9 cellular contexts compared by ENCODE assay signal in the genomic region with DNA sequence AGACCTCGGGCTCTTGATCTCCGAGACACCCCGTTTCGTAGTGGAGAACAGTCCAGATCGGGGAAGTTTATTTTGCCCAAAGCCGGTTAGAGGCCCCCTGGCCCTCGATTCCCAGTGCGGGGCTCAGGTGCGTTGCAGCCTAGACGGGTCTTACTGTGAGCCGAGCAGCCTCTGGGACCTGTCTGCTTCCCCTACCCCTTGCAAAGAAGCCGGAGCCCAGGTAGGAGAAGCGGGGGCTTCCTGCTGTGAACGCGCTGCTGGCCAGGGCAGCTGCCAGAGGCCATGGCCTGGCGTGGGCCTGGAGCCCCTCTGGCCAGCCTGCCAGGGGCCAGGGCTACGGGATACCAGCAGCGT. TPM values are rescaled to one million over a fixed set of nuclear protein-coding genes. Genes with fewer than 3 reads are reported as not detected.
DNase-seq lines count a peak whose midpoint lies in the region; ATAC-seq and TF ChIP-seq lines count a peak whose summit lies in the region.
"Had no signal": no experiment of that assay in that cellular context is flagged by ENCODE, and none has a peak within 500 bp of the region (broad histone marks: within the 10 kb centered on the region; RNA-seq: fewer than 3 reads in every experiment).

No MANE protein-coding gene starts in this region.

- peak; percentile 46 for ATAC-seq in CD8-positive, alpha-beta T cell
- ATAC-seq in effector memory CD8-positive, alpha-beta T cell (replicated peaks), result peak; percentile 44
- ATAC-seq in omental fat pad (ENCODE audit: low FRiP score) (peak; percentile 2), HG03342 (IDR thresholded peaks at IDR 0.05; ENCODE audit: unreplicated experiment) (no peak), GM21529 (IDR thresholded peaks at IDR 0.05; ENCODE audit: unreplicated experiment) (no peak)

- DNase-seq in CD8-positive, alpha-beta T cell, result peak in 2 of 7 experiments; percentile 21 to 36
- DNase-seq in NT2/D1 (ENCODE audit: low read depth, low spot score), result no peak
- peak in 1 of 3 experiments; percentile 32 for DNase-seq in effector memory CD8-positive, alpha-beta T cell
- DNase-seq in omental fat pad (ENCODE audit: low spot score), result no peak
- DNase-seq in SHP77 (lab: John Stamatoyannopoulos, UW), result no peak
- no peak for DNase-seq in NCI-H2227 treated with DMSO at 0.1 percent for 48 hours (lab: John Stamatoyannopoulos, UW)

- H3K36me3 Mint-ChIP-seq in CD8-positive, alpha-beta T cell, result peaks cover 5% of the 10 kb centered on the region
- H3K36me3 Mint-ChIP-seq in effector memory CD8-positive, alpha-beta T cell (ENCODE audit: insufficient read depth), result peaks cover 20% of the 10 kb centered on the region

- POLR2A ChIA-PET in CD8-positive, alpha-beta T cell (lab: Charles Lee), result interaction anchor here (1.0 kb wide), 1 partner anchor 35 kb away, joined by 3 read pairs; a partner anchor contains a TSS

- peak overlapping the region; percentile 74 for H3K27ac Mint-ChIP-seq in CD8-positive, alpha-beta T cell
- peak overlapping the region; percentile 94 for H3K27ac Mint-ChIP-seq in effector memory CD8-positive, alpha-beta T cell

- no peaks in the 10 kb centered on the region for H3K27me3 Mint-ChIP-seq in CD8-positive, alpha-beta T cell (ENCODE audit: low read depth)
- no peaks in the 10 kb centered on the region for H3K27me3 Mint-ChIP-seq in effector memory CD8-positive, alpha-beta T cell

- TF ChIP-seq CTCF in CD8-positive, alpha-beta T cell (IDR thresholded peaks at IDR 0.05), result no peak
- TF ChIP-seq CTCF in omental fat pad (IDR thresholded peaks at IDR 0.05), result no peak

- H3K9me3 Mint-ChIP-seq in CD8-positive, alpha-beta T cell, result no peaks in the 10 kb centered on the region
- no peaks in the 10 kb centered on the region for H3K9me3 Mint-ChIP-seq in effector memory CD8-positive, alpha-beta T cell

- peak overlapping the region; percentile 73 for H3K4me3 ChIP-seq in CD8-positive, alpha-beta T cell (ENCODE audit: low read depth, low read length)
- H3K4me3 ChIP-seq in NT2/D1 (ENCODE audit: insufficient read length, low read depth), result peak overlapping the region; percentile 54

- H3K27me3 ChIP-seq in CD8-positive, alpha-beta T cell (ENCODE audit: insufficient read depth, low read length), result no peaks in the 10 kb centered on the region
- peaks cover 21% of the 10 kb centered on the region for H3K27me3 ChIP-seq in NT2/D1 (ENCODE audit: insufficient read depth, insufficient read length)

- peak overlapping the region; percentile 77 for H3K9ac ChIP-seq in NT2/D1 (ENCODE audit: insufficient read length, low read depth)

- peak overlapping the region; percentile 56 for H3K27ac ChIP-seq in CD8-positive, alpha-beta T cell (ENCODE audit: low read depth, low read length)

- no peaks in the 10 kb centered on the region for H3K36me3 ChIP-seq in CD8-positive, alpha-beta T cell (ENCODE audit: insufficient read depth, low read length)
- no peaks in the 10 kb centered on the region for H3K36me3 ChIP-seq in NT2/D1 (ENCODE audit: insufficient read depth, insufficient read length, low read length)

- peaks cover 12% of the 10 kb centered on the region for H3K4me1 ChIP-seq in CD8-positive, alpha-beta T cell (ENCODE audit: insufficient read depth, low read length)
- peaks cover 15% of the 10 kb centered on the region for H3K4me1 ChIP-seq in NT2/D1 (ENCODE audit: insufficient read depth, insufficient read length)

- intact Hi-C loops in CD8-positive, alpha-beta T cell (cut with DNase I, micrococcal nuclease), result loop anchor here in 1 of 2 experiments (1.0 to 2.0 kb wide), 2 partner anchors 35 to 63 kb away; a partner anchor contains a TSS

- no peaks in the 10 kb centered on the region for H3K9me3 ChIP-seq in CD8-positive, alpha-beta T cell (ENCODE audit: low read length)
- no peaks in the 10 kb centered on the region for H3K9me3 ChIP-seq in NT2/D1 (ENCODE audit: insufficient read depth, low read length)

- H3K4me3 Mint-ChIP-seq in CD8-positive, alpha-beta T cell, result peak overlapping the region; percentile 82
- H3K4me3 Mint-ChIP-seq in effector memory CD8-positive, alpha-beta T cell, result peak overlapping the region; percentile 97

- CTCF ChIA-PET in CD8-positive, alpha-beta T cell (lab: Charles Lee), result no interaction called here

- peaks cover 25% of the 10 kb centered on the region for H3K4me1 Mint-ChIP-seq in CD8-positive, alpha-beta T cell (ENCODE audit: low read depth)
- H3K4me1 Mint-ChIP-seq in effector memory CD8-positive, alpha-beta T cell (ENCODE audit: low read depth in 2 of 2), result peaks cover 17 to 25% of the 10 kb centered on the region in 2 donors

RNA-seq across cellular contexts. Expression of a gene that starts 0.6 kb away (rescaled TPM):
- 10 to 100 TPM; 22.5 to 24.7 TPM for total RNA-seq in CD8-positive, alpha-beta T cell
- total RNA-seq in omental fat pad, result 100 to 1,000 TPM; 370 to 615 (median 577) TPM

RNA-seq across cellular contexts. Expression of a gene that starts 8.8 kb away (rescaled TPM):
- 1 to 10 TPM; 5.9 to 7.8 TPM for total RNA-seq in CD8-positive, alpha-beta T cell
- total RNA-seq in omental fat pad, result 10 to 100 TPM; 19.3 to 28.6 (median 25.2) TPM

RNA-seq across cellular contexts. Expression of a gene that starts 35.0 kb away (rescaled TPM):
- total RNA-seq in CD8-positive, alpha-beta T cell, result 1 to 10 TPM; 5.4 to 6.0 TPM
- 10 to 100 TPM; 31.5 to 39.0 (median 34.4) TPM for total RNA-seq in omental fat pad

RNA-seq across cellular contexts. Expression of a gene that starts 41.4 kb away (rescaled TPM):
- 1 to 10 TPM; 5.3 to 6.1 TPM for total RNA-seq in CD8-positive, alpha-beta T cell
- total RNA-seq in omental fat pad, result 1 to 10 TPM in 1 of 4 donors, under 1 TPM in 1, not detected in 2; 0.93 to 1.7 TPM
- total RNA-seq: myocyte had no signal

Comparison
In these comparisons a context has a peak if more than half of its experiments do, and no peak if none do; other contexts are left out.
1. ATAC-seq: peak in CD8-positive, alpha-beta T cell (single experiment), effector memory CD8-positive, alpha-beta T cell (single experiment) and omental fat pad (single experiment); none in HG03342 (single experiment) and GM21529 (single experiment).
2. RNA of a gene that starts 0.6 kb away (total RNA-seq): 370 to 615 TPM in omental fat pad; 22.5 to 24.7 TPM in CD8-positive, alpha-beta T cell; every median in the first group is over 10 times any median in the second.
3. RNA of a gene that starts 35.0 kb away (total RNA-seq): 31.5 to 39.0 TPM in omental fat pad; 5.4 to 6.0 TPM in CD8-positive, alpha-beta T cell; every median in the first group is over 4 times any median in the second.